21 cellular contexts compared by ENCODE assay signal in the genomic region with DNA sequence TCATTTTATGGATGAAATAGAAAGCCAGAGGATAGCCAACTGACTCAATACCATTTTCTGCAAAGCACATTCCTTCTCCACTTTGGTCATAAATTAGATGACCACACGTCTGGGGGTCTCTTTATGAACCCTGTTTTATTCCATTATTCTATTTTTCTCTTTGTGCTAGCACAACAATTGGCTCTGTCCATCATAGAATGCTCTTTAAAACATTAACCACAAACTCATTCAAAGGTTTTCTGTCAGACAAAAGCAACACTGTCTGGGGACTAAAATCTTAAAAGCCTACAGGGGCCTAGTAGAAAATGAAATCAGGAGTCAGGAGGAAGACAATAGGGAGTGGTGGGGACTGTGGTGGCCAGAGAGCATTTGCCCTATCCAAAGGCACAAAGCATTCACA.
"Had no signal": no experiment of that assay in that cellular context is flagged by ENCODE, and none has a peak within 500 bp of the region (broad histone marks: within the 10 kb centered on the region; RNA-seq: fewer than 3 reads in every experiment).

No MANE protein-coding gene starts in this region.

- ATAC-seq: foreskin keratinocyte; left ventricle myocardium superior; naive thymus-derived CD4-positive, alpha-beta T cell had no signal

- H3K36me3 ChIP-seq: adrenal gland, breast epithelium, esophagus muscularis mucosa, right atrium auricular region, tibial nerve had no signal

- DNase-seq: activated CD4-positive, alpha-beta memory T cell treated with anti-CD3 and anti-CD28 coated beads for 36 hours; activated CD4-positive, alpha-beta T cell treated with anti-CD3 and anti-CD28 coated beads, Interleukin-2, amount 10 ng/mL, durations not matched to agents 24 days and 14 days; activated CD8-positive, alpha-beta memory T cell treated with anti-CD3 and anti-CD28 coated beads, Interleukin-2, amount 50 U/mL, for 4 hours; activated effector memory CD4-positive, alpha-beta T cell treated with anti-CD3 and anti-CD28 coated beads, Interleukin-2, amount 50 U/mL, for 16 hours; activated naive CD4-positive, alpha-beta T cell treated with anti-CD3 and anti-CD28 coated beads for 36 hours; activated naive CD8-positive, alpha-beta T cell treated with anti-CD3 and anti-CD28 coated beads for 36 hours; activated T-cell treated with anti-CD3 and anti-CD28 coated beads, Interleukin-2, amount 50 U/mL, for 1 hour; adrenal gland; aorta; central memory CD4-positive, alpha-beta T cell; foreskin keratinocyte; left ventricle myocardium superior; naive thymus-derived CD4-positive, alpha-beta T cell; occipital lobe; stimulated activated CD4-positive, alpha-beta T cell treated with anti-CD3 and anti-CD28 coated beads, Interleukin-2, amount 100 ng/mL, for 48 hours; stimulated activated naive CD4-positive, alpha-beta T cell treated with Interleukin-2 at 50 U/mL for 16 hours; T-helper 1 cell had no signal

- H3K4me1 ChIP-seq: breast epithelium, esophagus muscularis mucosa, right atrium auricular region, tibial nerve had no signal

- H3K9me3 ChIP-seq: adrenal gland, breast epithelium, esophagus muscularis mucosa, right atrium auricular region, tibial nerve had no signal

- H3K27me3 ChIP-seq: adrenal gland, breast epithelium, esophagus muscularis mucosa, foreskin keratinocyte, right atrium auricular region, tibial nerve had no signal

- H3K4me3 ChIP-seq: adrenal gland, breast epithelium, esophagus muscularis mucosa, right atrium auricular region, tibial nerve had no signal

- H3K27ac ChIP-seq: adrenal gland, breast epithelium, esophagus muscularis mucosa, foreskin keratinocyte, right atrium auricular region, tibial nerve had no signal
